In genomic region chr7:135308583-135309327, GRCh38 we compare ENCODE assay signal across 29 cellular contexts.
"Had no signal": no experiment of that assay in that cellular context is flagged by ENCODE, and none has a peak within 500 bp of the region (broad histone marks: within the 10 kb centered on the region; RNA-seq: fewer than 3 reads in every experiment).

No MANE protein-coding gene starts in this region.

- FAIRE-seq: urothelium cell line had no signal

- H3K9me3 ChIP-seq: stomach, suprapubic skin, testis, thoracic aorta, thyroid gland, tibial artery, tibial nerve, transverse colon, upper lobe of left lung, upper lobe of right lung, uterus, vagina had no signal

- H3K36me3 ChIP-seq: stomach, suprapubic skin, thoracic aorta, thyroid gland, tibial artery, transverse colon, upper lobe of left lung, upper lobe of right lung, uterus, vagina had no signal

- H3K27me3 Mint-ChIP-seq: stimulated activated naive CD8-positive, alpha-beta T cell treated with anti-CD3 and anti-CD28 coated beads, Interleukin-15, amount 100 ng/mL, for 72 hours; stimulated activated naive CD8-positive, alpha-beta T cell treated with anti-CD3 and anti-CD28 coated beads, Interleukin-15, Interleukin-2, amounts not matched to agents 100 ng/mL and 50 ng/mL, for 24 hours had no signal

- H3K27me3 ChIP-seq: stomach, suprapubic skin, testis, thyroid gland, tibial artery, tibial nerve, transverse colon, upper lobe of right lung, uterus, vagina had no signal

- DNase-seq: stimulated activated CD4-positive, alpha-beta T cell treated with anti-CD3 and anti-CD28 coated beads, Interleukin-2, amount 100 ng/mL, for 48 hours; stimulated activated CD4-positive, alpha-beta T cell treated with anti-CD3 and anti-CD28 coated beads, Interleukin-4, amount 100 ng/mL, for 1 hour; stimulated activated CD4-positive, alpha-beta T cell treated with anti-CD3 and anti-CD28 coated beads, Interleukin-4, amount 100 ng/mL, for 24 hours; stimulated activated CD4-positive, alpha-beta T cell treated with anti-CD3 and anti-CD28 coated beads, Interleukin-4, amount 100 ng/mL, for 4 hours; stimulated activated CD8-positive, alpha-beta memory T cell treated with anti-CD3 and anti-CD28 coated beads, Interleukin-4, amount 100 ng/mL, for 48 hours; stimulated activated naive B cell treated with anti-CD40 and anti-IgM and Interleukin-4, amounts not matched to agents 10 μg/mL and 1 μg/mL and 100 μg/mL, for 72 hours; stimulated activated naive CD4-positive, alpha-beta T cell; stimulated activated naive CD4-positive, alpha-beta T cell treated with Interleukin-2 at 50 U/mL for 16 hours; stimulated activated naive CD8-positive, alpha-beta T cell treated with anti-CD3 and anti-CD28 coated beads, Interleukin-15, amount 100 ng/mL, for 72 hours; stimulated activated naive CD8-positive, alpha-beta T cell treated with anti-CD3 and anti-CD28 coated beads, Interleukin-15, Interleukin-2, amounts not matched to agents 100 U/mL and 50 U/mL, for 24 hours; stomach; substantia nigra; testis; thyroid gland; tibial artery; transverse colon; trophoblast cell; upper lobe of left lung; upper lobe of right lung; uterus had no signal

- H3K27ac Mint-ChIP-seq: stimulated activated effector memory CD8-positive, alpha-beta T cell treated with anti-CD3 and anti-CD28 coated beads, Interleukin-12 subunit alpha, Interleukin-12 subunit beta, amount 100 ng/mL, for 72 hours; stimulated activated memory B cell treated with anti-CD40 and anti-IgM and Interleukin-4, amounts not matched to agents 10 μg/mL and 1 μg/mL and 100 μg/mL, for 72 hours; stimulated activated naive B cell treated with anti-CD40 and anti-IgM and Interleukin-4, amounts not matched to agents 10 μg/mL and 1 μg/mL and 100 μg/mL, for 72 hours; stimulated activated naive CD8-positive, alpha-beta T cell treated with anti-CD3 and anti-CD28 coated beads, Interleukin-15, Interleukin-2, amounts not matched to agents 100 ng/mL and 50 ng/mL, for 24 hours; type B pancreatic cell had no signal

- H3K4me3 ChIP-seq: stomach, suprapubic skin, testis, thoracic aorta, thyroid gland, tibial artery, tibial nerve, transverse colon, upper lobe of left lung, upper lobe of right lung, uterus, vagina had no signal

- H3K4me1 ChIP-seq: stomach, suprapubic skin, thyroid gland, tibial artery, tibial nerve, transverse colon, upper lobe of left lung, upper lobe of right lung, uterus, vagina had no signal

- H3K4me3 Mint-ChIP-seq: stimulated activated effector memory CD8-positive, alpha-beta T cell treated with anti-CD3 and anti-CD28 coated beads, Interleukin-12 subunit alpha, Interleukin-12 subunit beta, amount 100 ng/mL, for 72 hours; stimulated activated memory B cell treated with anti-CD40 and anti-IgM and Interleukin-4, amounts not matched to agents 10 μg/mL and 1 μg/mL and 100 μg/mL, for 72 hours; stimulated activated naive B cell treated with anti-CD40 and anti-IgM and Interleukin-4, amounts not matched to agents 10 μg/mL and 1 μg/mL and 100 μg/mL, for 72 hours; stimulated activated naive CD8-positive, alpha-beta T cell treated with anti-CD3 and anti-CD28 coated beads, Interleukin-15, amount 100 ng/mL, for 72 hours; stimulated activated naive CD8-positive, alpha-beta T cell treated with anti-CD3 and anti-CD28 coated beads, Interleukin-15, Interleukin-2, amounts not matched to agents 100 ng/mL and 50 ng/mL, for 24 hours; type B pancreatic cell had no signal

- H3K4me1 Mint-ChIP-seq: stimulated activated effector memory CD8-positive, alpha-beta T cell treated with anti-CD3 and anti-CD28 coated beads, Interleukin-12 subunit alpha, Interleukin-12 subunit beta, amount 100 ng/mL, for 72 hours; stimulated activated memory B cell treated with anti-CD40 and anti-IgM and Interleukin-4, amounts not matched to agents 10 μg/mL and 1 μg/mL and 100 μg/mL, for 72 hours; stimulated activated naive B cell treated with anti-CD40 and anti-IgM and Interleukin-4, amounts not matched to agents 10 μg/mL and 1 μg/mL and 100 μg/mL, for 72 hours; stimulated activated naive CD8-positive, alpha-beta T cell treated with anti-CD3 and anti-CD28 coated beads, Interleukin-15, amount 100 ng/mL, for 72 hours had no signal

- H3K27ac ChIP-seq: stomach, suprapubic skin, testis, thoracic aorta, thyroid gland, tibial artery, tibial nerve, transverse colon, upper lobe of left lung, upper lobe of right lung, uterus, vagina had no signal

- H3K9me3 Mint-ChIP-seq: stimulated activated effector memory CD8-positive, alpha-beta T cell treated with anti-CD3 and anti-CD28 coated beads, Interleukin-12 subunit alpha, Interleukin-12 subunit beta, amount 100 ng/mL, for 72 hours; stimulated activated naive B cell treated with anti-CD40 and anti-IgM and Interleukin-4, amounts not matched to agents 10 μg/mL and 1 μg/mL and 100 μg/mL, for 72 hours; stimulated activated naive CD8-positive, alpha-beta T cell treated with anti-CD3 and anti-CD28 coated beads, Interleukin-15, amount 100 ng/mL, for 72 hours; stimulated activated naive CD8-positive, alpha-beta T cell treated with anti-CD3 and anti-CD28 coated beads, Interleukin-15, Interleukin-2, amounts not matched to agents 100 ng/mL and 50 ng/mL, for 24 hours; type B pancreatic cell had no signal

- ATAC-seq: stimulated activated effector memory CD8-positive, alpha-beta T cell treated with anti-CD3 and anti-CD28 coated beads, Interleukin-12 subunit alpha, Interleukin-12 subunit beta, amount 100 ng/mL, for 72 hours; stimulated activated memory B cell treated with anti-CD40 and anti-IgM and Interleukin-4, amounts not matched to agents 10 μg/mL and 1 μg/mL and 100 μg/mL, for 72 hours; stimulated activated naive B cell treated with anti-CD40 and anti-IgM and Interleukin-4, amounts not matched to agents 10 μg/mL and 1 μg/mL and 100 μg/mL, for 72 hours; stimulated activated naive CD8-positive, alpha-beta T cell treated with anti-CD3 and anti-CD28 coated beads, Interleukin-15, amount 100 ng/mL, for 72 hours; stimulated activated naive CD8-positive, alpha-beta T cell treated with anti-CD3 and anti-CD28 coated beads, Interleukin-15, Interleukin-2, amounts not matched to agents 100 U/mL and 50 U/mL, for 24 hours; upper lobe of right lung had no signal
